In genomic region chrX:131588995-131589394, GRCh38 we compare ENCODE assay signal across 29 cellular contexts. TPM values are rescaled to one million over a fixed set of nuclear protein-coding genes. Genes with fewer than 3 reads are reported as not detected.
DNase-seq lines count a peak whose midpoint lies in the region; ATAC-seq and TF ChIP-seq lines count a peak whose summit lies in the region.
"Had no signal": no experiment of that assay in that cellular context is flagged by ENCODE, and none has a peak within 500 bp of the region (broad histone marks: within the 10 kb centered on the region; RNA-seq: fewer than 3 reads in every experiment).

No MANE protein-coding gene starts in this region.

- TF ChIP-seq POLR2A in body of pancreas (IDR thresholded peaks at IDR 0.05) = no peak

- no peak for TF ChIP-seq CTCF in body of pancreas (IDR thresholded peaks at IDR 0.05)
- no peak for TF ChIP-seq CTCF in A673 (conservative IDR thresholded peaks at IDR 0.05; ENCODE audit: low read depth, low read length)

- no peak overlapping the region for H3K4me3 ChIP-seq in body of pancreas
- H3K4me3 ChIP-seq in mesodermal cell (ENCODE audit: extremely low read depth, insufficient read depth, low read length, poor library complexity, severe bottlenecking) = no peak overlapping the region
- H3K4me3 ChIP-seq in A673 (ENCODE audit: low read depth, low read length, poor library complexity, severe bottlenecking) = no peak overlapping the region
- H3K4me3 ChIP-seq: heart right ventricle, PC-9, skin epidermis had no signal

- POLR2A ChIA-PET in A673 (lab: Charles Lee; ENCODE audit: low non-redundant PET) = no interaction called here

- H3K36me3 ChIP-seq in body of pancreas (replicated peaks in 1 of 2; ENCODE audit: insufficient read depth in 1 of 2, low read depth in 2 of 2) (no peaks in the 10 kb centered on the region), mesodermal cell (ENCODE audit: control insufficient read depth, insufficient read depth, low read length) (no peaks in the 10 kb centered on the region), A673 (ENCODE audit: insufficient read depth, low read length, poor library complexity, severe bottlenecking) (no peaks in the 10 kb centered on the region)
- H3K36me3 ChIP-seq: heart right ventricle had no signal

- ATAC-seq in body of pancreas = peak; percentile 42
- ATAC-seq: activated naive CD8-positive, alpha-beta T cell treated with anti-CD3 and anti-CD28 coated beads, Interleukin-2, amount 50 U/mL, for 24 hours; activated T-cell treated with anti-CD3 and anti-CD28 coated beads, Interleukin-2, amount 50 U/mL, for 4 hours; heart right ventricle; left cardiac atrium had no signal

- BruUV-seq in A673 (replicated peaks; lab: Mats Ljungman, UMichigan) = no TSS peak

- H3K27ac ChIP-seq in body of pancreas = no peak overlapping the region
- peak overlapping the region; percentile 81 for H3K27ac ChIP-seq in mesodermal cell (ENCODE audit: low read depth, low read length, severe bottlenecking)
- no peak overlapping the region for H3K27ac ChIP-seq in A673 (ENCODE audit: low read depth, low read length, poor library complexity, severe bottlenecking)
- H3K27ac ChIP-seq: epithelial cell of prostate, heart right ventricle, PC-9, skin epidermis had no signal

- no peaks in the 10 kb centered on the region for H3K9me3 ChIP-seq in body of pancreas
- H3K9me3 ChIP-seq in mesodermal cell (ENCODE audit: control insufficient read depth, low read length) = no peaks in the 10 kb centered on the region
- H3K9me3 ChIP-seq in A673 (ENCODE audit: low read depth, low read length, poor library complexity, severe bottlenecking) = no peaks in the 10 kb centered on the region
- H3K9me3 ChIP-seq: Caco-2, heart right ventricle had no signal

- DNase-seq in A172 (ENCODE audit: low spot score) (peak; percentile 74), HuH-7.5 (ENCODE audit: low spot score) (peak; percentile 21), body of pancreas (peak; percentile 3 to 43 (median 24)), iPS-NIHi7 (ENCODE audit: extremely low spot score) (no peak), A673 (ENCODE audit: low spot score) (no peak)
- DNase-seq in effector CD4-positive, alpha-beta T cell = no peak
- no peak for DNase-seq in activated effector memory CD4-positive, alpha-beta T cell treated with anti-CD3 and anti-CD28 coated beads, Interleukin-2, amount 50 U/mL, for 16 hours
- DNase-seq: 8988T; activated CD4-positive, alpha-beta T cell treated with anti-CD3 and anti-CD28 coated beads, Interleukin-2, amount 10 ng/mL, durations not matched to agents 7 days and 5 days; activated naive CD8-positive, alpha-beta T cell treated with anti-CD3 and anti-CD28 coated beads, Interleukin-2, amount 50 U/mL, for 24 hours; activated T-cell treated with anti-CD3 and anti-CD28 coated beads, Interleukin-2, amount 50 U/mL, for 4 hours; DMS79 treated with DMSO at 0.1 percent for 48 hours; effector CD8-positive, alpha-beta T cell; foreskin melanocyte; heart right ventricle; left cardiac atrium; naive B cell; NCI-H2171; NCI-H524; NK-92 treated with Interleukin-12 subunit alpha and Interleukin-12 subunit beta, amount 100 ng/mL, for 24 hours; occipital lobe; PC-9; SHP77 treated with DMSO at 0.1 percent for 48 hours had no signal

- intact Hi-C loops in body of pancreas (cut with DNase I) = no loop called here
- intact Hi-C loops in A673 (cut with micrococcal nuclease; ENCODE audit: unreplicated experiment) = no loop called here

- CTCF ChIA-PET in A673 (lab: Charles Lee) = no interaction called here

- H3K4me1 ChIP-seq in body of pancreas (no peaks in the 10 kb centered on the region), mesodermal cell (ENCODE audit: control insufficient read depth, insufficient read depth, low read length, poor library complexity, severe bottlenecking) (no peaks in the 10 kb centered on the region), A673 (ENCODE audit: insufficient read depth, low read length, poor library complexity, severe bottlenecking) (no peaks in the 10 kb centered on the region)
- H3K4me1 ChIP-seq: Caco-2, heart right ventricle had no signal

- H3K27me3 ChIP-seq in body of pancreas = no peaks in the 10 kb centered on the region
- peaks cover 11% of the 10 kb centered on the region for H3K27me3 ChIP-seq in A673 (replicated peaks; ENCODE audit: insufficient read depth, low read depth, low read length, poor library complexity)

- 3 to 8% methylated on average over 2 to 4 of the region's 4 CpGs for WGBS in body of pancreas, 2 donors
- WGBS in mesodermal cell (ENCODE audit: insufficient coverage in 2 of 2), 2 experiments = no CpG with 5 or more reads among the region's 4 CpGs

RNA-seq across cellular contexts. Expression of gene OR13H1, which starts 45.1 kb away (rescaled TPM):
- not detected in 2 replicates for total RNA-seq in A172 (2014; rRNA removed; shearing (Covaris generic))
- total RNA-seq in body of pancreas = not detected
- not detected for polyA plus RNA-seq in mesodermal cell (2013, experiment 1 of 2)
- not detected for polyA plus RNA-seq in mesodermal cell (2013, experiment 2 of 2)
- total RNA-seq in A673 (2021) = not detected in 2 replicates
- total RNA-seq: activated CD4-positive, alpha-beta T cell treated with anti-CD3 and anti-CD28 coated beads, Interleukin-2, amount 10 ng/mL, durations not matched to agents 7 days and 5 days; activated T-cell treated with anti-CD3 and anti-CD28 coated beads, Interleukin-2, amount 50 U/mL, for 4 hours; Caco-2; heart right ventricle; left cardiac atrium; occipital lobe; PC-9 had no signal
- polyA plus RNA-seq: BJ, heart right ventricle, thymus had no signal

Comparison
In these comparisons a context has a peak if more than half of its experiments do, and no peak if none do; other contexts are left out.
1. DNase-seq: peak in A172 (single experiment), HuH-7.5 (single experiment) and body of pancreas (4 of 4); none in iPS-NIHi7 (single experiment), A673 (single experiment), effector CD4-positive, alpha-beta T cell (single experiment) and activated effector memory CD4-positive, alpha-beta T cell treated with anti-CD3 and anti-CD28 coated beads, Interleukin-2, amount 50 U/mL, for 16 hours (single experiment).